ENCODE assay signal across 27 cellular contexts in the genomic region with DNA sequence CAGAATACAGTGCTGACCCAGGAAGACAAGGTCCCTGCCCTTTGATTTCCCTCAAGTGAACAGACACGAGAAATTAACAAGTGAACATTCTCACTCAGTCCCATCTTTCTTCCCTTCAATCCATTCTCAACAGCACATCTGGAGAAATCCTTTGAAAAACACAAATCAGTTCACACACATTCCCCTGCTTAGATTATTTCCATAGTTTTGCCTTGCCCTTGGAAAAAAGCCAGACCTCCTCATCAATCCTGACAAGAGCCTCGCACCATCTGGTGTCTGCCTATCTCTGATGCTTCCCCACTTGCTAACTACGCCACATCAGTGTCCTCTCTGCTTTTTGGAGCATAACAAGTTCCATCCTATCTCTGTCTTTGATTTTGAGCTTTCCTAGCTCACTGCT.
DNase-seq lines count a peak whose midpoint lies in the region; ATAC-seq, FAIRE-seq and TF ChIP-seq lines count a peak whose summit lies in the region.
"Had no signal": no experiment of that assay in that cellular context is flagged by ENCODE, and none has a peak within 500 bp of the region (broad histone marks: within the 10 kb centered on the region; RNA-seq: fewer than 3 reads in every experiment).

No MANE protein-coding gene starts in this region.

- ATAC-seq in lower lobe of right lung (no peak), upper lobe of left lung (ENCODE audit: low FRiP score in 2 of 2) (no peak), GM21381 (IDR thresholded peaks at IDR 0.05; ENCODE audit: unreplicated experiment) (no peak)
- ATAC-seq: A549; naive thymus-derived CD4-positive, alpha-beta T cell had no signal

- H3K27me3 ChIP-seq in left ventricle myocardium inferior (ENCODE audit: low read depth) (no peaks in the 10 kb centered on the region), SJCRH30 (no peaks in the 10 kb centered on the region), lower lobe of right lung (ENCODE audit: low read depth) (no peaks in the 10 kb centered on the region), upper lobe of left lung (no peaks in the 10 kb centered on the region)
- H3K27me3 ChIP-seq: esophagus squamous epithelium, pancreas had no signal

- H3K4me3 ChIP-seq in left ventricle myocardium inferior (no peak overlapping the region), SJCRH30 (no peak overlapping the region), lower lobe of right lung (no peak overlapping the region), upper lobe of left lung (no peak overlapping the region)
- H3K4me3 ChIP-seq: A549, esophagus squamous epithelium, pancreas, smooth muscle cell had no signal

- TF ChIP-seq POLR2A in upper lobe of left lung (IDR thresholded peaks at IDR 0.05) (no peak), GM12892 (IDR thresholded peaks at IDR 0.05; ENCODE audit: low read depth, low read length) (no peak)

- 49 to 66% methylated on average over 3 of the region's 3 CpGs for WGBS in upper lobe of left lung, 2 donors

- DNase-seq in left ventricle myocardium inferior (no peak), cardiac septum (ENCODE audit: low spot score) (no peak), SJCRH30 (peak; percentile 30 to 63), lower lobe of right lung (no peak), upper lobe of left lung (no peak), GM12892 (ENCODE audit: insufficient read length) (no peak)
- no peak for DNase-seq in activated CD4-positive, alpha-beta T cell treated with anti-CD3 and anti-CD28 coated beads for 4 hours
- DNase-seq: activated CD4-positive, alpha-beta T cell treated with anti-CD3 and anti-CD28 coated beads, Interleukin-2, amount 50 U/mL, for 4 hours; activated gamma-delta T cell treated with Interleukin-2 at 50 U/mL for 16 hours; CD4-positive, CD25-positive, alpha-beta regulatory T cell; central memory CD4-positive, alpha-beta T cell; DMS79 treated with DMSO at 0.1 percent for 48 hours; effector CD4-positive, alpha-beta T cell; esophagus squamous epithelium; head of caudate nucleus; mammary epithelial cell; MM.1S; naive thymus-derived CD4-positive, alpha-beta T cell; NCI-H446 treated with DMSO at 0.1 percent for 48 hours; pancreas; stimulated activated CD4-positive, alpha-beta T cell treated with anti-CD3 and anti-CD28 coated beads, Interleukin-4, amount 100 ng/mL, for 4 hours; T-helper 1 cell had no signal

- FAIRE-seq in GM12892 (lab: Jason Lieb, UNC): no peak
- FAIRE-seq: A549, pancreas, urothelium cell line had no signal

- no peaks in the 10 kb centered on the region for H3K9me3 ChIP-seq in left ventricle myocardium inferior (replicated peaks)
- no peaks in the 10 kb centered on the region for H3K9me3 ChIP-seq in SJCRH30 (replicated peaks)
- no peaks in the 10 kb centered on the region for H3K9me3 ChIP-seq in lower lobe of right lung
- no peaks in the 10 kb centered on the region for H3K9me3 ChIP-seq in upper lobe of left lung
- H3K9me3 ChIP-seq: A549, esophagus squamous epithelium, pancreas had no signal

- no peaks in the 10 kb centered on the region for H3K36me3 ChIP-seq in left ventricle myocardium inferior
- H3K36me3 ChIP-seq in SJCRH30: no peaks in the 10 kb centered on the region
- no peaks in the 10 kb centered on the region for H3K36me3 ChIP-seq in lower lobe of right lung
- H3K36me3 ChIP-seq in upper lobe of left lung: no peaks in the 10 kb centered on the region
- H3K36me3 ChIP-seq: esophagus squamous epithelium, pancreas had no signal

- TF ChIP-seq CTCF in left ventricle myocardium inferior (IDR thresholded peaks at IDR 0.05; ENCODE audit: borderline replicate concordance) (no peak), lower lobe of right lung (IDR thresholded peaks at IDR 0.05) (no peak), upper lobe of left lung (IDR thresholded peaks at IDR 0.05) (no peak)

- intact Hi-C loops in left ventricle myocardium inferior (cut with micrococcal nuclease): loop anchor here (10.0 kb wide), 1 partner anchor 80 kb away; no protein-coding TSS in a partner anchor
- intact Hi-C loops in cardiac septum (cut with DNase I): loop anchor here (10.0 kb wide), 1 partner anchor 110 kb away; no protein-coding TSS in a partner anchor
- intact Hi-C loops in lower lobe of right lung (cut with DNase I): no loop called here

- peak overlapping the region; percentile 74 for H3K27ac ChIP-seq in left ventricle myocardium inferior (replicated peaks)
- H3K27ac ChIP-seq in SJCRH30: no peak overlapping the region
- peak overlapping the region; percentile 51 for H3K27ac ChIP-seq in lower lobe of right lung
- peak overlapping the region; percentile 8 to 69 (median 48) for H3K27ac ChIP-seq in upper lobe of left lung
- H3K27ac ChIP-seq: A549, HL-60, pancreas had no signal

- H3K4me1 ChIP-seq in left ventricle myocardium inferior: peaks cover 39% of the 10 kb centered on the region
- H3K4me1 ChIP-seq in SJCRH30: peaks cover 31% of the 10 kb centered on the region
- peaks cover 6% of the 10 kb centered on the region for H3K4me1 ChIP-seq in lower lobe of right lung
- H3K4me1 ChIP-seq in upper lobe of left lung: peaks cover 0 to 9% (median 3%) of the 10 kb centered on the region in 4 donors
- H3K4me1 ChIP-seq: A549, esophagus squamous epithelium, pancreas had no signal

- TF ChIP-seq EP300 in upper lobe of left lung (IDR thresholded peaks at IDR 0.05): no peak

Comparison
In these comparisons a context has a peak if more than half of its experiments do, and no peak if none do; other contexts are left out.
1. DNase-seq: peak in SJCRH30 (2 of 2); none in left ventricle myocardium inferior (single experiment), cardiac septum (single experiment), lower lobe of right lung (single experiment), upper lobe of left lung (0 of 2), GM12892 (single experiment) and activated CD4-positive, alpha-beta T cell treated with anti-CD3 and anti-CD28 coated beads for 4 hours (0 of 2).